ENCODE assay signal across 14 cellular contexts in the genomic region with DNA sequence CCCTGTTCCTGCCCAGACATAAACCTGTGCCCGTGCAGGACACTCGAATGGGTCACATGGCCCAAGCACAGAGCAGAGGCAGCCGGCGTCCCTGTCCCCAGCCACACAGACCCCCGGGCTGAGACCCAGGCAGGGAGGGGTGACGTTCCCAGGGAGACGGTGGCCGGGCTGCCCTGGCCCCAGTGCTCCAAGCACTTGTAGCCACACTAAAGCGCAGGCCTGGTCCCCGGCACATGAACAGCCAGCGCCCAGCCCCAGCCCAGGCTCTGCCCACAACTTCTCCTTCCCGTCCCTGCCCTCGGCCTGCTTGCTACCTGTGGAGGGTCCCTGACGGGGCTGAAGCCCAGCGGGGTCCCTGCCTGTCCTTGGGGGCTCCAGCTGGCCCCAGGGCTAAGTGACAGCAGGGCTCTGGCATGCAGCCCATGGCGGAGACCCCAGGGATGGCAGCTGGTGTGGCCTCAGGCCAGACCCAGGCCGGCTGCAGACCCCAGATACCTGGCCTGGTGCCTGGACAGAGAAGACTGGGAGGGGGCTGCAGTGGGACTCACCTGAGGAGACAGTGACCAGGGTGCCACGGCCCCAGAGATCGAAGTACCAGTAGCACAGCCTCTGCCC.
DNase-seq lines count a peak whose midpoint lies in the region; ATAC-seq and TF ChIP-seq lines count a peak whose summit lies in the region.
"Had no signal": no experiment of that assay in that cellular context is flagged by ENCODE, and none has a peak within 500 bp of the region (broad histone marks: within the 10 kb centered on the region; RNA-seq: fewer than 3 reads in every experiment).

No MANE protein-coding gene starts in this region.

- no peak for TF ChIP-seq CTCF in mesothelial cell of epicardium (IDR thresholded peaks at IDR 0.05; ENCODE audit: unreplicated experiment)

- peaks cover 26% of the 10 kb centered on the region for H3K4me1 Mint-ChIP-seq in activated naive CD4-positive, alpha-beta T cell treated with anti-CD3 and anti-CD28 coated beads for 36 hours (ENCODE audit: low read depth)
- H3K4me1 Mint-ChIP-seq in activated naive CD8-positive, alpha-beta T cell treated with anti-CD3 and anti-CD28 coated beads for 36 hours: peaks cover 26% of the 10 kb centered on the region
- no peaks in the 10 kb centered on the region for H3K4me1 Mint-ChIP-seq in mesothelial cell of epicardium

- intact Hi-C loops in activated naive CD4-positive, alpha-beta T cell treated with anti-CD3 and anti-CD28 coated beads for 36 hours (cut with micrococcal nuclease): no loop called here

- no peaks in the 10 kb centered on the region for H3K9me3 Mint-ChIP-seq in activated naive CD4-positive, alpha-beta T cell treated with anti-CD3 and anti-CD28 coated beads for 36 hours
- no peaks in the 10 kb centered on the region for H3K9me3 Mint-ChIP-seq in activated naive CD8-positive, alpha-beta T cell treated with anti-CD3 and anti-CD28 coated beads for 36 hours
- H3K9me3 Mint-ChIP-seq in mesothelial cell of epicardium: peaks cover 40% of the 10 kb centered on the region
- H3K9me3 Mint-ChIP-seq: activated T-cell treated with anti-CD3 and anti-CD28 coated beads, Interleukin-2, amount 50 U/mL, for 4 hours had no signal

- CTCF ChIA-PET in activated naive CD4-positive, alpha-beta T cell treated with anti-CD3 and anti-CD28 coated beads for 36 hours (lab: Charles Lee): no interaction called here

- H3K4me3 Mint-ChIP-seq in activated naive CD4-positive, alpha-beta T cell treated with anti-CD3 and anti-CD28 coated beads for 36 hours: no peak overlapping the region
- H3K4me3 Mint-ChIP-seq in activated naive CD8-positive, alpha-beta T cell treated with anti-CD3 and anti-CD28 coated beads for 36 hours: no peak overlapping the region
- no peak overlapping the region for H3K4me3 Mint-ChIP-seq in mesothelial cell of epicardium

- no peak for ATAC-seq in GM19395 (IDR thresholded peaks at IDR 0.05; ENCODE audit: unreplicated experiment)
- ATAC-seq: activated T-cell treated with anti-CD3 and anti-CD28 coated beads, Interleukin-2, amount 50 U/mL, for 4 hours had no signal

- peaks cover 35% of the 10 kb centered on the region for H3K27me3 Mint-ChIP-seq in activated naive CD4-positive, alpha-beta T cell treated with anti-CD3 and anti-CD28 coated beads for 36 hours (ENCODE audit: low read depth)
- H3K27me3 Mint-ChIP-seq in activated naive CD8-positive, alpha-beta T cell treated with anti-CD3 and anti-CD28 coated beads for 36 hours: no peaks in the 10 kb centered on the region
- H3K27me3 Mint-ChIP-seq in mesothelial cell of epicardium (ENCODE audit: low read depth): no peaks in the 10 kb centered on the region

- DNase-seq in activated naive CD4-positive, alpha-beta T cell treated with anti-CD3 and anti-CD28 coated beads for 36 hours: peak; percentile 2
- no peak for DNase-seq in activated naive CD4-positive, alpha-beta T cell treated with Interleukin-2 at 50 U/mL for 16 hours
- DNase-seq in activated naive CD8-positive, alpha-beta T cell treated with anti-CD3 and anti-CD28 coated beads for 36 hours: no peak
- DNase-seq in mesothelial cell of epicardium (ENCODE audit: low spot score in 2 of 2, unreplicated experiment in 2 of 2) (peak; percentile 16 to 21), ureter (ENCODE audit: low spot score) (peak; percentile 38), NCI-H1694 treated with DMSO at 0.1 percent for 48 hours (lab: John Stamatoyannopoulos, UW) (no peak)
- DNase-seq in effector CD4-positive, alpha-beta T cell: no peak
- DNase-seq: brain microvascular endothelial cell, GOT3, kidney glomerular epithelial cell, PC-9, T1000 had no signal

- H3K27ac Mint-ChIP-seq in activated naive CD4-positive, alpha-beta T cell treated with anti-CD3 and anti-CD28 coated beads for 36 hours: no peak overlapping the region
- H3K27ac Mint-ChIP-seq in activated naive CD8-positive, alpha-beta T cell treated with anti-CD3 and anti-CD28 coated beads for 36 hours: peak overlapping the region; percentile 93
- no peak overlapping the region for H3K27ac Mint-ChIP-seq in mesothelial cell of epicardium

- H3K36me3 Mint-ChIP-seq in activated naive CD4-positive, alpha-beta T cell treated with anti-CD3 and anti-CD28 coated beads for 36 hours (ENCODE audit: low read depth): no peaks in the 10 kb centered on the region
- peaks cover 6% of the 10 kb centered on the region for H3K36me3 Mint-ChIP-seq in activated naive CD8-positive, alpha-beta T cell treated with anti-CD3 and anti-CD28 coated beads for 36 hours
- peaks cover 4% of the 10 kb centered on the region for H3K36me3 Mint-ChIP-seq in mesothelial cell of epicardium

Comparison
In these comparisons a context has a peak if more than half of its experiments do, and no peak if none do; other contexts are left out.
1. DNase-seq: peak in activated naive CD4-positive, alpha-beta T cell treated with anti-CD3 and anti-CD28 coated beads for 36 hours (single experiment), mesothelial cell of epicardium (2 of 2) and ureter (single experiment); none in activated naive CD4-positive, alpha-beta T cell treated with Interleukin-2 at 50 U/mL for 16 hours (single experiment), activated naive CD8-positive, alpha-beta T cell treated with anti-CD3 and anti-CD28 coated beads for 36 hours (single experiment), effector CD4-positive, alpha-beta T cell (single experiment) and NCI-H1694 treated with DMSO at 0.1 percent for 48 hours (single experiment).